20 cellular contexts compared by ENCODE assay signal in the genomic region with DNA sequence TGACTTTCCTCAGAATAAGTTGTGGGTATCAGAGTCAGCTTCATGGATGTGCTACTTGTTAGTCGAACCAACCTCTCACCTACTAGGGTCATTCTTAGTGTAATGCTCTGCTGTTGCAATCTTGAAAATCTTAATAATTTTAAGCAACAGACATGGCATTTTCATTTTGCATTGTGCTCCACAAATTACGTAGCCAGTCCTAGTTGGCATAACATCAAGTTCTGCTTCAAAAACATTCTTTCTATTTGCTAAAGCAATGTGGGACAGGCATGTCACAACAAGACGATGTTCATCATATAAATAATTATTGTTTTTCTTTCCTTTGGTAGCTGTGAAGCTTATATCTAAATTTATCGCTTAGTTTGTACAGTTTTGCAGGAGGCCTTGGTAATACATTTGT. TPM values are rescaled to one million over a fixed set of nuclear protein-coding genes. Genes with fewer than 3 reads are reported as not detected.
DNase-seq lines count a peak whose midpoint lies in the region; ATAC-seq and TF ChIP-seq lines count a peak whose summit lies in the region.
"Had no signal": no experiment of that assay in that cellular context is flagged by ENCODE, and none has a peak within 500 bp of the region (broad histone marks: within the 10 kb centered on the region; RNA-seq: fewer than 3 reads in every experiment).

No MANE protein-coding gene starts in this region.

- no peaks in the 10 kb centered on the region for H3K4me1 Mint-ChIP-seq in T-helper 17 cell

- H3K4me3 Mint-ChIP-seq in T-helper 17 cell = no peak overlapping the region
- H3K4me3 Mint-ChIP-seq: CD8-positive, alpha-beta T cell had no signal

- H3K36me3 ChIP-seq in RWPE2 (ENCODE audit: low read depth) (no peaks in the 10 kb centered on the region), suprapubic skin (no peaks in the 10 kb centered on the region)
- H3K36me3 ChIP-seq: BLaER1 had no signal

- peak overlapping the region; percentile 16 for H3K27ac ChIP-seq in RWPE2 (ENCODE audit: poor library complexity, severe bottlenecking)
- peak overlapping the region; percentile 43 for H3K27ac ChIP-seq in suprapubic skin
- H3K27ac ChIP-seq: BLaER1 had no signal

- H3K36me3 Mint-ChIP-seq in T-helper 17 cell (ENCODE audit: low read depth) = no peaks in the 10 kb centered on the region
- H3K36me3 Mint-ChIP-seq: CD8-positive, alpha-beta T cell had no signal

- in situ Hi-C loops in G401 (cut with HindIII; ENCODE audit: low sequenced_read_pairs) = no loop called here

- no peak overlapping the region for H3K27ac Mint-ChIP-seq in T-helper 17 cell
- H3K27ac Mint-ChIP-seq: CD8-positive, alpha-beta T cell had no signal

- 41% methylated on average over 4 of the region's 4 CpGs for WGBS in suprapubic skin

- ATAC-seq in RWPE2 (ENCODE audit: low read depth) = peak; percentile 60
- no peak for ATAC-seq in T-helper 17 cell
- ATAC-seq: CD8-positive, alpha-beta T cell had no signal

- no peaks in the 10 kb centered on the region for H3K27me3 Mint-ChIP-seq in T-helper 17 cell

- TF ChIP-seq EP300 in suprapubic skin (IDR thresholded peaks at IDR 0.05) = no peak

- no peak for TF ChIP-seq CTCF in RWPE2 (IDR thresholded peaks at IDR 0.05; ENCODE audit: poor library complexity, severe bottlenecking)
- no peak for TF ChIP-seq CTCF in epithelial cell of esophagus (IDR thresholded peaks at IDR 0.05; ENCODE audit: insufficient read depth, low read depth, low read length, missing control alignments)
- TF ChIP-seq CTCF in suprapubic skin (IDR thresholded peaks at IDR 0.05) = no peak

- peak; percentile 64 for DNase-seq in NCI-H1105 treated with DMSO at 0.1 percent for 48 hours (lab: John Stamatoyannopoulos, UW)
- DNase-seq in RWPE2 (ENCODE audit: low spot score) = no peak
- peak; percentile 70 for DNase-seq in epithelial cell of esophagus (ENCODE audit: low read depth)
- no peak for DNase-seq in suprapubic skin (ENCODE audit: low spot score in 2 of 2)
- DNase-seq in SIG-M5 treated with dmso at 0.1 percent for 504 hours (lab: John Stamatoyannopoulos, UW; ENCODE audit: unreplicated experiment) = no peak
- no peak for DNase-seq in G401 (ENCODE audit: low spot score)
- DNase-seq in T-helper 17 cell = no peak
- DNase-seq: ACHN; Calu3; CD8-positive, alpha-beta T cell; DMS153; GOT3; HCEC 1CT; KBM-7; NCI-H1092 treated with DMSO at 0.1 percent for 48 hours; NCI-H2081 treated with DMSO at 0.1 percent for 48 hours; NCI-H510A treated with DMSO at 0.1 percent for 48 hours; NCI-H748 treated with DMSO at 0.1 percent for 48 hours; Right ventricle myocardium superior had no signal

- H3K4me3 ChIP-seq in RWPE2 (ENCODE audit: severe bottlenecking) (no peak overlapping the region), epithelial cell of esophagus (ENCODE audit: low read length) (no peak overlapping the region), suprapubic skin (no peak overlapping the region)
- H3K4me3 ChIP-seq: BLaER1 had no signal

- peaks cover 25% of the 10 kb centered on the region for H3K4me1 ChIP-seq in RWPE2 (ENCODE audit: insufficient read depth, poor library complexity, severe bottlenecking)
- H3K4me1 ChIP-seq in suprapubic skin = peaks cover 5% of the 10 kb centered on the region
- H3K4me1 ChIP-seq: BLaER1 had no signal

- no peaks in the 10 kb centered on the region for H3K27me3 ChIP-seq in RWPE2 (ENCODE audit: insufficient read depth, poor library complexity, severe bottlenecking)
- no peaks in the 10 kb centered on the region for H3K27me3 ChIP-seq in suprapubic skin
- H3K27me3 ChIP-seq: BLaER1 had no signal

- TF ChIP-seq POLR2A in suprapubic skin (IDR thresholded peaks at IDR 0.05) = no peak

- H3K9me3 ChIP-seq in RWPE2 (ENCODE audit: severe bottlenecking) (no peaks in the 10 kb centered on the region), suprapubic skin (no peaks in the 10 kb centered on the region), T-helper 17 cell (ENCODE audit: control insufficient read depth, low read length, poor library complexity, severe bottlenecking) (no peaks in the 10 kb centered on the region)
- H3K9me3 ChIP-seq: BLaER1 had no signal

RNA-seq across cellular contexts. Expression of a gene that starts 39.3 kb away (rescaled TPM):
- total RNA-seq in suprapubic skin = 1 to 10 TPM in 2 of 4 donors, under 1 TPM in 2; 0.38 to 2.8 (median 0.94) TPM
- total RNA-seq in G401 (2014; rRNA removed; shearing (Covaris generic)) = not detected in 2 replicates
- not detected for total RNA-seq in T-helper 17 cell
- total RNA-seq: CD8-positive, alpha-beta T cell; Right ventricle myocardium superior had no signal

Comparison
In these comparisons a context has a peak if more than half of its experiments do, and no peak if none do; other contexts are left out.
1. DNase-seq: peak in NCI-H1105 treated with DMSO at 0.1 percent for 48 hours (single experiment) and epithelial cell of esophagus (single experiment); none in RWPE2 (single experiment), suprapubic skin (0 of 2), SIG-M5 treated with dmso at 0.1 percent for 504 hours (single experiment), G401 (single experiment) and T-helper 17 cell (0 of 3).